In the genomic region with DNA sequence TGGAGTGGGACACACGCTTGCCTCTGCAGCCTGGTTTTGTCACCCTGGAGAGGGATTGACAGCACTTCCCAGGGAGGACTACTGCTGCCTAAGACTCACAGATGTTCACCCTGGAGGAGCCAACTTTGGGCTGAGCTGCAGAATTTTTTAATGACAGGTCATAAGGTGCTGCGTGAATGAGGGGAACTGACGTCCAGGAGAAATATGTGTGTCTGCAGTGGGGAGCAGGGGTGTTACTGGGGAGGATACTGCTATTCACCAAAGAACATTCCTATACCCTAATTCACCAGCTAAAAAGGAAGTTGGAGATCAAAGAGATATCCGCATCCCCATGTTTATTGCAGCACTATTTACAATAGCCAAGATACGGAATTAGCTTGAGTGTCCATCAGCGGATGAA, we compare ENCODE assay signal across 22 cellular contexts.
DNase-seq lines count a peak whose midpoint lies in the region; ATAC-seq and TF ChIP-seq lines count a peak whose summit lies in the region.
"Had no signal": no experiment of that assay in that cellular context is flagged by ENCODE, and none has a peak within 500 bp of the region (broad histone marks: within the 10 kb centered on the region; RNA-seq: fewer than 3 reads in every experiment).

No MANE protein-coding gene starts in this region.

- no peak overlapping the region for H2AK5ac ChIP-seq in mesendoderm (ENCODE audit: low read length)

- H3K4ac ChIP-seq in mesendoderm (ENCODE audit: low read depth, low read length): no peak overlapping the region

- H3K9ac ChIP-seq in mesendoderm (ENCODE audit: low read length) (no peak overlapping the region), endodermal cell (ENCODE audit: extremely low read depth, low read length, poor library complexity, severe bottlenecking) (no peak overlapping the region)

- no peak overlapping the region for H3K23ac ChIP-seq in mesendoderm (ENCODE audit: low read length)

- no peaks in the 10 kb centered on the region for H3K79me2 ChIP-seq in mesendoderm (ENCODE audit: control insufficient read depth, insufficient read depth, low read length)

- H4K5ac ChIP-seq in mesendoderm (ENCODE audit: low read length): no peak overlapping the region

- no peak overlapping the region for H2BK120ac ChIP-seq in mesendoderm (ENCODE audit: low read depth, low read length)

- no peaks in the 10 kb centered on the region for H3K79me1 ChIP-seq in mesendoderm (ENCODE audit: low read length)

- POLR2A ChIA-PET in BJ (lab: Charles Lee): interaction anchor here (0.8 to 0.9 kb wide), 2 partner anchors 10 to 138 kb away, joined by 3 to 4 read pairs; no protein-coding TSS in a partner anchor
- POLR2A ChIA-PET in activated CD8-positive, alpha-beta T cell treated with anti-CD3 and anti-CD28 coated beads, Interleukin-2, amount 10 ng/mL, durations not matched to agents 7 days and 5 days (lab: Charles Lee): no interaction called here
- POLR2A ChIA-PET in naive thymus-derived CD4-positive, alpha-beta T cell (lab: Charles Lee): no interaction called here

- H3K9me3 ChIP-seq in endodermal cell (ENCODE audit: control insufficient read depth, low read length): no peaks in the 10 kb centered on the region
- H3K9me3 ChIP-seq in naive thymus-derived CD4-positive, alpha-beta T cell (ENCODE audit: control insufficient read depth in 2 of 3, low read length in 3 of 3): no peaks in the 10 kb centered on the region
- H3K9me3 ChIP-seq: BE2C, MG63 had no signal

- no peak overlapping the region for H3K56ac ChIP-seq in mesendoderm (ENCODE audit: low read length)

- no peak for ATAC-seq in central memory CD8-positive, alpha-beta T cell (replicated peaks; ENCODE audit: extremely low read depth, poor library complexity, severe bottlenecking)
- no peak for ATAC-seq in activated CD8-positive, alpha-beta T cell treated with anti-CD3 and anti-CD28 coated beads, Interleukin-2, amount 10 ng/mL, durations not matched to agents 7 days and 5 days
- ATAC-seq in naive thymus-derived CD4-positive, alpha-beta T cell: no peak
- ATAC-seq: effector memory CD8-positive, alpha-beta T cell had no signal

- no peak overlapping the region for H3K27ac ChIP-seq in mesendoderm (ENCODE audit: low read depth, low read length)
- no peak overlapping the region for H3K27ac ChIP-seq in endodermal cell (ENCODE audit: low read depth, low read length)
- no peak overlapping the region for H3K27ac ChIP-seq in naive thymus-derived CD4-positive, alpha-beta T cell (ENCODE audit: low read depth, low read length)

- no peaks in the 10 kb centered on the region for H3K9me3 Mint-ChIP-seq in central memory CD8-positive, alpha-beta T cell
- no peaks in the 10 kb centered on the region for H3K9me3 Mint-ChIP-seq in endodermal cell
- no peaks in the 10 kb centered on the region for H3K9me3 Mint-ChIP-seq in activated CD8-positive, alpha-beta T cell treated with anti-CD3 and anti-CD28 coated beads, Interleukin-2, amount 10 ng/mL, durations not matched to agents 7 days and 5 days (ENCODE audit: insufficient read depth)
- H3K9me3 Mint-ChIP-seq in naive thymus-derived CD4-positive, alpha-beta T cell: no peaks in the 10 kb centered on the region
- H3K9me3 Mint-ChIP-seq: brain; effector memory CD8-positive, alpha-beta T cell; H9; mesothelial cell of epicardium; T-helper 1 cell treated with Interleukin-12 subunit alpha and Interleukin-12 subunit beta and Interleukin-4 antibody, amounts not matched to agents 30 μg/mL and 1 μg/mL, for 36 hours had no signal

- no peaks in the 10 kb centered on the region for H3K4me1 ChIP-seq in mesendoderm (ENCODE audit: control insufficient read depth, low read depth, low read length)
- no peaks in the 10 kb centered on the region for H3K4me1 ChIP-seq in endodermal cell (ENCODE audit: control insufficient read depth, insufficient read depth, low read length)
- no peaks in the 10 kb centered on the region for H3K4me1 ChIP-seq in naive thymus-derived CD4-positive, alpha-beta T cell (ENCODE audit: control insufficient read depth in 2 of 2, insufficient read depth in 2 of 2, low read length in 2 of 2)

- intact Hi-C loops in naive thymus-derived CD4-positive, alpha-beta T cell (cut with micrococcal nuclease): no loop called here

- H3K36me3 ChIP-seq in BJ (ENCODE audit: control insufficient read depth, insufficient read depth, low read length) (0 out of 2 replicates have a peak, but pooled peaks cover 1% of the 10 kb centered on the region), mesendoderm (ENCODE audit: control insufficient read depth, insufficient read depth, low read length) (no peaks in the 10 kb centered on the region), endodermal cell (ENCODE audit: control insufficient read depth, insufficient read depth, low read length) (peaks cover 4% of the 10 kb centered on the region)
- peaks cover 0 to 14% (median 1%) of the 10 kb centered on the region in 3 experiments for H3K36me3 ChIP-seq in naive thymus-derived CD4-positive, alpha-beta T cell (ENCODE audit: control insufficient read depth in 2 of 3, insufficient read depth in 3 of 3, low read length in 3 of 3)
- H3K36me3 ChIP-seq: BE2C, MG63 had no signal

- CTCF ChIA-PET in BJ (lab: Yijun Ruan, JAX): interaction anchor here (0.8 to 6.5 kb wide), 6 partner anchors 14 to 280 kb away, joined by 3 to 42 read pairs (median 5); no protein-coding TSS in a partner anchor
- CTCF ChIA-PET in activated CD8-positive, alpha-beta T cell treated with anti-CD3 and anti-CD28 coated beads, Interleukin-2, amount 10 ng/mL, durations not matched to agents 7 days and 5 days (lab: Charles Lee): interaction anchor here (1.1 to 3.1 kb wide), 5 partner anchors 10 to 280 kb away, joined by 3 to 14 read pairs (median 7); no protein-coding TSS in a partner anchor
- CTCF ChIA-PET in naive thymus-derived CD4-positive, alpha-beta T cell (lab: Charles Lee): interaction anchor here (1.2 to 3.1 kb wide), 2 partner anchors 13 to 153 kb away, joined by 3 to 12 read pairs; no protein-coding TSS in a partner anchor

- no peak overlapping the region for H3K4me3 Mint-ChIP-seq in central memory CD8-positive, alpha-beta T cell
- H3K4me3 Mint-ChIP-seq in endodermal cell: no peak overlapping the region
- H3K4me3 Mint-ChIP-seq in activated CD8-positive, alpha-beta T cell treated with anti-CD3 and anti-CD28 coated beads, Interleukin-2, amount 10 ng/mL, durations not matched to agents 7 days and 5 days: no peak overlapping the region
- H3K4me3 Mint-ChIP-seq in naive thymus-derived CD4-positive, alpha-beta T cell: no peak overlapping the region
- H3K4me3 Mint-ChIP-seq: brain; effector memory CD8-positive, alpha-beta T cell; H9; mesothelial cell of epicardium; T-helper 1 cell treated with Interleukin-12 subunit alpha and Interleukin-12 subunit beta and Interleukin-4 antibody, amounts not matched to agents 30 μg/mL and 1 μg/mL, for 36 hours had no signal

- no CpG with 5 or more reads among the region's 6 CpGs for WGBS in mesendoderm (ENCODE audit: extremely low coverage, insufficient coverage, low lambda C conversion rate)
- 95 to 97% methylated on average over 3 to 6 of the region's 6 CpGs for WGBS in endodermal cell (ENCODE audit: insufficient coverage in 1 of 2, insufficient read length in 1 of 2), 2 experiments

- peak; percentile 87 for DNase-seq in BJ (ENCODE audit: low read depth)
- peak; percentile 88 for DNase-seq in M059J (ENCODE audit: low read depth)
- DNase-seq in central memory CD8-positive, alpha-beta T cell (ENCODE audit: low spot score in 2 of 2): no peak
- DNase-seq in mesendoderm: peak; percentile 10
- no peak for DNase-seq in endodermal cell
- no peak for DNase-seq in superior temporal gyrus (ENCODE audit: extremely low spot score)
- DNase-seq in activated CD8-positive, alpha-beta T cell treated with anti-CD3 and anti-CD28 coated beads, Interleukin-2, amount 10 ng/mL, durations not matched to agents 7 days and 5 days: no peak
- DNase-seq in naive thymus-derived CD4-positive, alpha-beta T cell: no peak
- DNase-seq: activated CD4-positive, CD25-positive, alpha-beta regulatory T cell treated with anti-CD3 and anti-CD28 coated beads, Interleukin-2, amount 50 U/mL, for 72 hours; activated CD8-positive, alpha-beta memory T cell treated with anti-CD3 and anti-CD28 coated beads, Interleukin-2, amount 50 U/mL, for 4 hours; activated naive CD4-positive, alpha-beta T cell treated with Interleukin-2 at 50 U/mL for 16 hours; BE2C; effector memory CD8-positive, alpha-beta T cell; H9; MG63; NCI-H2081 treated with DMSO at 0.1 percent for 48 hours; NCI-H774; occipital lobe; stimulated activated CD4-positive, alpha-beta T cell treated with anti-CD3 and anti-CD28 coated beads, Interleukin-4, amount 100 ng/mL, for 24 hours had no signal

- no peak overlapping the region for H2BK5ac ChIP-seq in mesendoderm (ENCODE audit: low read length)

- H3K18ac ChIP-seq in mesendoderm (ENCODE audit: low read length): no peak overlapping the region

- H4K8ac ChIP-seq in mesendoderm (ENCODE audit: low read depth, low read length): no peak overlapping the region

- H2BK15ac ChIP-seq in mesendoderm (replicated peaks; ENCODE audit: low read depth): no peak overlapping the region

- no peaks in the 10 kb centered on the region for H3K27me3 Mint-ChIP-seq in central memory CD8-positive, alpha-beta T cell
- H3K27me3 Mint-ChIP-seq in endodermal cell (ENCODE audit: insufficient read depth): no peaks in the 10 kb centered on the region
- no peaks in the 10 kb centered on the region for H3K27me3 Mint-ChIP-seq in activated CD8-positive, alpha-beta T cell treated with anti-CD3 and anti-CD28 coated beads, Interleukin-2, amount 10 ng/mL, durations not matched to agents 7 days and 5 days (ENCODE audit: low read depth)
- H3K27me3 Mint-ChIP-seq in naive thymus-derived CD4-positive, alpha-beta T cell: no peaks in the 10 kb centered on the region
- H3K27me3 Mint-ChIP-seq: brain; effector memory CD8-positive, alpha-beta T cell had no signal

- no peaks in the 10 kb centered on the region for H3K27me3 ChIP-seq in BJ (ENCODE audit: control insufficient read depth, insufficient read depth, low read length)
- no peaks in the 10 kb centered on the region for H3K27me3 ChIP-seq in mesendoderm (ENCODE audit: insufficient read depth, low read length, poor library complexity)
- H3K27me3 ChIP-seq in endodermal cell (ENCODE audit: control insufficient read depth, insufficient read depth, low read length, poor library complexity, severe bottlenecking): no peaks in the 10 kb centered on the region
- no peaks in the 10 kb centered on the region for H3K27me3 ChIP-seq in naive thymus-derived CD4-positive, alpha-beta T cell (ENCODE audit: control insufficient read depth in 2 of 2, insufficient read depth in 2 of 2, low read length in 2 of 2)
- H3K27me3 ChIP-seq: BE2C, MG63 had no signal

- peaks cover 6% of the 10 kb centered on the region for H3K36me3 Mint-ChIP-seq in central memory CD8-positive, alpha-beta T cell (ENCODE audit: insufficient read depth)
- peaks cover 2% of the 10 kb centered on the region for H3K36me3 Mint-ChIP-seq in endodermal cell (ENCODE audit: low read depth)
- peaks cover 1% of the 10 kb centered on the region for H3K36me3 Mint-ChIP-seq in activated CD8-positive, alpha-beta T cell treated with anti-CD3 and anti-CD28 coated beads, Interleukin-2, amount 10 ng/mL, durations not matched to agents 7 days and 5 days (ENCODE audit: low read depth)
- peaks cover 1 to 10% (median 3%) of the 10 kb centered on the region in 5 donors for H3K36me3 Mint-ChIP-seq in naive thymus-derived CD4-positive, alpha-beta T cell

- H3K27ac Mint-ChIP-seq in central memory CD8-positive, alpha-beta T cell (ENCODE audit: low read depth): peak overlapping the region; percentile 31
- no peak overlapping the region for H3K27ac Mint-ChIP-seq in endodermal cell
- H3K27ac Mint-ChIP-seq in activated CD8-positive, alpha-beta T cell treated with anti-CD3 and anti-CD28 coated beads, Interleukin-2, amount 10 ng/mL, durations not matched to agents 7 days and 5 days: no peak overlapping the region
- peak overlapping the region in 1 of 9 donors; percentile 46 for H3K27ac Mint-ChIP-seq in naive thymus-derived CD4-positive, alpha-beta T cell
- H3K27ac Mint-ChIP-seq: brain; H9; mesothelial cell of epicardium; T-helper 1 cell treated with Interleukin-12 subunit alpha and Interleukin-12 subunit beta and Interleukin-4 antibody, amounts not matched to agents 30 μg/mL and 1 μg/mL, for 36 hours had no signal

- H3K4me3 ChIP-seq in BJ (ENCODE audit: low read depth, low read length) (no peak overlapping the region), mesendoderm (ENCODE audit: low read length) (no peak overlapping the region), endodermal cell (ENCODE audit: low read length) (no peak overlapping the region)
- H3K4me3 ChIP-seq in naive thymus-derived CD4-positive, alpha-beta T cell (ENCODE audit: low read length): no peak overlapping the region
- H3K4me3 ChIP-seq: MG63 had no signal

- TF ChIP-seq CTCF in BJ (IDR thresholded peaks at IDR 0.05; ENCODE audit: insufficient read depth, low read depth, low read length) (no peak), endodermal cell (conservative IDR thresholded peaks at IDR 0.05) (no peak)

- H3K4me1 Mint-ChIP-seq in central memory CD8-positive, alpha-beta T cell: peaks cover 8% of the 10 kb centered on the region
- peaks cover 12% of the 10 kb centered on the region for H3K4me1 Mint-ChIP-seq in endodermal cell
- H3K4me1 Mint-ChIP-seq in activated CD8-positive, alpha-beta T cell treated with anti-CD3 and anti-CD28 coated beads, Interleukin-2, amount 10 ng/mL, durations not matched to agents 7 days and 5 days (ENCODE audit: low read depth): no peaks in the 10 kb centered on the region
- peaks cover 0 to 2% (median 0%) of the 10 kb centered on the region in 7 donors for H3K4me1 Mint-ChIP-seq in naive thymus-derived CD4-positive, alpha-beta T cell

- H3K4me2 ChIP-seq in mesendoderm (ENCODE audit: low read length): no peak overlapping the region

Comparison
In these comparisons a context has a peak if more than half of its experiments do, and no peak if none do; other contexts are left out.
1. DNase-seq: peak in BJ (single experiment), M059J (single experiment) and mesendoderm (single experiment); none in central memory CD8-positive, alpha-beta T cell (0 of 2), endodermal cell (single experiment), superior temporal gyrus (single experiment), activated CD8-positive, alpha-beta T cell treated with anti-CD3 and anti-CD28 coated beads, Interleukin-2, amount 10 ng/mL, durations not matched to agents 7 days and 5 days (single experiment) and naive thymus-derived CD4-positive, alpha-beta T cell (0 of 9).